In genomic region chr10:79079490-79080355, GRCh38 we compare ENCODE assay signal across 9 cellular contexts. TPM values are rescaled to one million over a fixed set of nuclear protein-coding genes. Genes with fewer than 3 reads are reported as not detected.
DNase-seq lines count a peak whose midpoint lies in the region; ATAC-seq, FAIRE-seq and TF ChIP-seq lines count a peak whose summit lies in the region.
"Had no signal": no experiment of that assay in that cellular context is flagged by ENCODE, and none has a peak within 500 bp of the region (broad histone marks: within the 10 kb centered on the region; RNA-seq: fewer than 3 reads in every experiment).

No MANE protein-coding gene starts in this region.

- peaks cover 93% of the 10 kb centered on the region for H3K79me2 ChIP-seq in K562 (ENCODE audit: control insufficient read depth, insufficient read depth, low read length)

- BruUV-seq in K562 (replicated peaks; lab: Mats Ljungman, UMichigan): no TSS peak

- H4K20me1 ChIP-seq in K562 (replicated peaks; ENCODE audit: control insufficient read depth, insufficient read depth, low read length): peaks cover 71% of the 10 kb centered on the region

- POLR2A ChIA-PET in HEK293 (lab: Yijun Ruan, JAX) (interaction anchor here (1.0 kb wide), 1 partner anchor 19 kb away, joined by 3 read pairs; no protein-coding TSS in a partner anchor), K562 (lab: Yijun Ruan, JAX) (interaction anchor here (0.6 to 1.1 kb wide), 8 partner anchors 9 to 957 kb away, joined by 3 to 4 read pairs (median 3); no protein-coding TSS in a partner anchor)

- no peak for TF ChIP-seq POLR2A in K562 (conservative IDR thresholded peaks at IDR 0.05)
- TF ChIP-seq POLR2A in thyroid gland (IDR thresholded peaks at IDR 0.05): no peak

- CTCF ChIA-PET in HEK293 (lab: Yijun Ruan, JAX) (interaction anchor here (1.0 to 1.7 kb wide), 3 partner anchors 115 to 123 kb away, joined by 4 to 7 read pairs (median 4); no protein-coding TSS in a partner anchor), K562 (lab: Yijun Ruan, JAX; ENCODE audit: low intra/inter-chr PET ratio) (no interaction called here)

- H3K27ac ChIP-seq in HEK293 (ENCODE audit: extremely low read depth, low read depth, low read length): no peak overlapping the region
- peak overlapping the region; percentile 38; the same call in 2 of the 3 replicates for H3K27ac ChIP-seq in K562 (ENCODE audit: extremely low read depth, low read depth, low read length)
- peak overlapping the region; percentile 41 to 60 (median 54) for H3K27ac ChIP-seq in thyroid gland

- H3K9me1 ChIP-seq in K562 (ENCODE audit: control insufficient read depth, insufficient read depth, low read length): peaks cover 14% of the 10 kb centered on the region

- no peak overlapping the region for H2AFZ ChIP-seq in K562 (ENCODE audit: low read depth, low read length)

- no peak for TF ChIP-seq RAD21 in K562 (CRISPR knock-in tag; conservative IDR thresholded peaks at IDR 0.05 in 1 of 2, IDR thresholded peaks at IDR 0.05 in 1 of 2)

- ATAC-seq in K562 (peak; percentile 76), GM18519 (IDR thresholded peaks at IDR 0.05; ENCODE audit: low FRiP score, unreplicated experiment) (no peak), HG03520 (IDR thresholded peaks at IDR 0.05; ENCODE audit: unreplicated experiment) (no peak)

- TF ChIP-seq EP300 in K562 (IDR thresholded peaks at IDR 0.05; ENCODE audit: low read length): no peak

- in situ Hi-C loops in K562 (cut with MboI): loop anchor here (25.0 kb wide), 1 partner anchor 108 kb away; no protein-coding TSS in a partner anchor

- H3K4me2 ChIP-seq in K562 (ENCODE audit: insufficient read depth, low read length): no peak overlapping the region

- H3K4me1 ChIP-seq in HEK293 (ENCODE audit: control insufficient read depth, insufficient read depth, low read length) (peaks cover 8% of the 10 kb centered on the region; the same call in 1 of the 2 replicates), K562 (replicated peaks in 1 of 2; ENCODE audit: control insufficient read depth in 2 of 2, insufficient read depth in 2 of 2, low read length in 2 of 2) (peaks cover 64 to 71% of the 10 kb centered on the region in 2 experiments), thyroid gland (peaks cover 97 to 100% of the 10 kb centered on the region in 2 donors)

- H3K36me3 ChIP-seq in HEK293 (ENCODE audit: control insufficient read depth in 2 of 2, insufficient read depth in 1 of 2, low read length in 2 of 2): no peaks in the 10 kb centered on the region
- no peaks in the 10 kb centered on the region for H3K36me3 ChIP-seq in K562 (ENCODE audit: control insufficient read depth, insufficient read depth, low read length)
- no peaks in the 10 kb centered on the region for H3K36me3 ChIP-seq in thyroid gland

- H3K9me3 ChIP-seq in HEK293 (ENCODE audit: control insufficient read depth, insufficient read depth, low read depth, low read length): no peaks in the 10 kb centered on the region
- no peaks in the 10 kb centered on the region for H3K9me3 ChIP-seq in K562 (replicated peaks; ENCODE audit: control insufficient read depth, insufficient read depth, low read depth, low read length)
- H3K9me3 ChIP-seq in thyroid gland: no peaks in the 10 kb centered on the region

- WGBS in K562 (ENCODE audit: insufficient coverage, low coverage, missing lambda C conversion rate): 41% methylated on average over 15 of the region's 15 CpGs
- 66 to 69% methylated on average over 11 to 15 of the region's 15 CpGs for WGBS in thyroid gland, 2 donors

- no peak overlapping the region for H3K4me3 ChIP-seq in HEK293 (ENCODE audit: low read depth, low read length)
- H3K4me3 ChIP-seq in K562: no peak overlapping the region
- H3K4me3 ChIP-seq in thyroid gland (replicated peaks in 1 of 3): no peak overlapping the region

- no peak for TF ChIP-seq CTCF in HEK293 (tag by site-specific recombination; IDR thresholded peaks at IDR 0.05)
- TF ChIP-seq CTCF in K562 (IDR thresholded peaks at IDR 0.05 in 2 of 3, conservative IDR thresholded peaks at IDR 0.05 in 1 of 3; ENCODE audit: insufficient read depth in 2 of 3, low read depth in 1 of 3, low read length in 3 of 3): no peak
- no peak for TF ChIP-seq CTCF in thyroid gland (IDR thresholded peaks at IDR 0.05)

- DNase-seq in K562 (ENCODE audit: extremely low read depth in 1 of 4, low spot score in 3 of 4) (peak in 3 of 4 experiments; percentile 50 to 77 (median 72)), islet precursor cell (peak; percentile 92), thyroid gland (peak; percentile 44), AML-193 (lab: John Stamatoyannopoulos, UW) (no peak), SHP77 (lab: John Stamatoyannopoulos, UW) (no peak)

- H3K27me3 ChIP-seq in K562 (ENCODE audit: control insufficient read depth in 2 of 2, insufficient read depth in 2 of 2, low read length in 2 of 2) (no peaks in the 10 kb centered on the region), thyroid gland (no peaks in the 10 kb centered on the region)

- FAIRE-seq in K562 (lab: Jason Lieb, UNC): peak; percentile 80
- FAIRE-seq: H1 had no signal

- intact Hi-C loops in K562 (cut with micrococcal nuclease): loop anchor here (5.0 kb wide), 4 partner anchors 48 to 118 kb away; no protein-coding TSS in a partner anchor
- intact Hi-C loops in thyroid gland (cut with DNase I): loop anchor here (10.0 kb wide), 1 partner anchor 55 kb away; no protein-coding TSS in a partner anchor

- H3K9ac ChIP-seq in K562 (ENCODE audit: insufficient read depth in 1 of 2, low read depth in 2 of 2, low read length in 2 of 2): peak overlapping the region in 1 of 2 experiments; percentile 82; a peak in 2 of 4 replicates

TF ChIP-seq in HEK293, 187 proteins besides CTCF, POLR2A, EP300 and RAD21 (continues in another document):
- TF ChIP-seq ZNF362 (tag by site-specific recombination; IDR thresholded peaks at IDR 0.05) (peak; percentile 80), ZNF677 (tag by site-specific recombination; IDR thresholded peaks at IDR 0.05) (no peak), GLIS2 (tag by site-specific recombination; IDR thresholded peaks at IDR 0.05) (peak; percentile 53)

TF ChIP-seq in K562, 482 proteins besides CTCF, POLR2A, EP300 and RAD21 (continues in another document):
- TF ChIP-seq NFE2 (IDR thresholded peaks at IDR 0.05; ENCODE audit: low read depth) (peak; percentile 45), ZNF384 (IDR thresholded peaks at IDR 0.05; ENCODE audit: low read depth, low read length) (peak; percentile 66), MECOM (CRISPR knock-in tag; IDR thresholded peaks at IDR 0.05) (0 out of 2 replicates have a peak, but pooled peaks have one; percentile 19), ZNF280A (IDR thresholded peaks at IDR 0.05; ENCODE audit: low read depth, partially characterized antibody) (no peak), FOSL1 (tag; conservative IDR thresholded peaks at IDR 0.05) (peak; percentile 87), FOXA3 (CRISPR knock-in tag; conservative IDR thresholded peaks at IDR 0.05 in 1 of 2, IDR thresholded peaks at IDR 0.05 in 1 of 2) (no peak), UBTF (IDR thresholded peaks at IDR 0.05; ENCODE audit: borderline replicate concordance in 1 of 2, low read depth in 2 of 2, low read length in 2 of 2) (0 out of 4 replicates have a peak, but pooled peaks of 1 of the 2 experiments have one; percentile 40), KDM2B (CRISPR knock-in tag; IDR thresholded peaks at IDR 0.05) (no peak)

RNA-seq across cellular contexts. Expression of gene ZMIZ1, which starts 11.0 kb away (rescaled TPM):
- total RNA-seq in K562 (2011; cell fraction: chromatin; rRNA removed; ENCODE audit: low replicate concordance): 31.4 and 71.8 TPM in 2 replicates
- total RNA-seq in K562 (2011; cell fraction: nucleolus; rRNA removed): 28.6 and 32.2 TPM in 2 replicates
- total RNA-seq in K562 (2011; cell fraction: nucleoplasm; rRNA removed): 31.8 and 38.1 TPM in 2 replicates
- total RNA-seq in K562 (2014; rRNA removed): 7.0 and 7.7 TPM in 2 replicates
- total RNA-seq in K562 (2014; rRNA removed; fragmentation: Illumina TruSeq; extraction: Trizol): 2.6 and 2.8 TPM in 2 replicates
- 4.3 and 5.0 TPM in 2 replicates for total RNA-seq in K562 (2015; rRNA removed; fragmentation: Illumina TruSeq; extraction: Trizol)
- total RNA-seq in K562 (2021): 30.3 and 37.3 TPM in 2 replicates
- 3.6 and 6.2 TPM in 2 replicates for polyA plus RNA-seq in K562 (2011; rRNA removed)
- 5.2 and 5.4 TPM in 2 replicates for polyA plus RNA-seq in K562 (2011; cell fraction: cytosol; rRNA removed)
- polyA plus RNA-seq in K562 (2011; cell fraction: nucleus; rRNA removed): 18.9 and 30.6 TPM in 2 replicates
- polyA plus RNA-seq in K562 (2012): 23.3 and 39.2 TPM in 2 replicates
- 22.9 and 25.1 TPM in 2 replicates for polyA plus RNA-seq in K562 (2014; fragmentation: Illumina TruSeq; extraction: Trizol)
- 1 to 10 TPM; 1.0 to 1.9 TPM for polyA plus RNA-seq in K562 (2014; fragmentation: Nextera tagmentation; extraction: Ambion mirVana)
- polyA plus RNA-seq in K562 (2014; rRNA removed): 11.0 and 11.7 TPM in 2 replicates
- 5.8 and 6.7 TPM in 2 replicates for polyA minus RNA-seq in K562 (2011; rRNA and poly(A)+ RNA removed)
- polyA minus RNA-seq in K562 (2011; cell fraction: cytosol; rRNA and poly(A)+ RNA removed): 14.9 and 22.3 TPM in 2 replicates
- 17.6 and 22.4 TPM in 2 replicates for polyA minus RNA-seq in K562 (2011; cell fraction: nucleus; rRNA and poly(A)+ RNA removed)
- 100 to 1,000 TPM in 2 of 4 donors, 10 to 100 TPM in 2; 59.9 to 128 (median 94.4) TPM for total RNA-seq in thyroid gland

Comparison
In these comparisons a context has a peak if more than half of its experiments do, and no peak if none do; other contexts are left out.
1. DNase-seq: peak in K562 (3 of 4), islet precursor cell (single experiment) and thyroid gland (2 of 2); none in AML-193 (0 of 2) and SHP77 (0 of 2).